ENCODE assay signal across 10 cellular contexts in the genomic region with DNA sequence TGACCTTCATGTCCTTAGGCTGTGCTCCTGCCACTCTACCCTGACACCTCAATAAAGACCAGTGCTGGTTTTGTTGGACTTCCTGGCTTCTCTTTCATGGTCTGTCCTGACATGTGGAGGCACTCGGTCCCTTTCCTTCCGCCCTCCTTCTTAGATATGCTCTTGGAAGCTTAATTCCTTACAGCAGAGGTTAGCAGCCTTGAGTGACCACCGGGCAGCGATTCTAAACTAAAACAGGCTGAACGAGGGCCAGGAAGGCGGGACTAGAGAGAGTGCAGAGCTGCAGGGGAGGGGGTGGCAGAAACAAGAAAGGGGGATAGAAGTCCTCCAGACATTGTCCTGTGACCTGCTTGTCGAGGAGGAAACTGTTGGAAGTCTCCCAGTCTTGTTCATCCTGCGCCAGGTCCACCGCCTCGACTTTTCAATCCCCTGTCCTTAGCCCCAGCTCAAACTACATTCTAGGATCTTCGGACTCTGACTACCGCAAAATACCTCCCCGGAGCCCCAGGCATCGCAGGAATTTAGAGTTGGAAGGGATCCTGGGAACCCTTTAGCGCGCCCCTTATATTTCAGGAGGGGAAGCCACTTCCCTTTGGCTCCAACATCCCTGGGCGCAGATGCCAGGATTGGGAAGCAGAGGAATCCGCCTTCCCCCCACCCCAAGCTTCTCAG. TPM values are rescaled to one million over a fixed set of nuclear protein-coding genes. Genes with fewer than 3 reads are reported as not detected.
A peak's percentile ranks its signal among the peaks of the same experiment; 100 is the strongest.
DNase-seq lines count a peak whose midpoint lies in the region; ATAC-seq, FAIRE-seq and TF ChIP-seq lines count a peak whose summit lies in the region.
"Had no signal": no experiment of that assay in that cellular context is flagged by ENCODE, and none has a peak within 500 bp of the region (broad histone marks: within the 10 kb centered on the region; RNA-seq: fewer than 3 reads in every experiment).

No MANE protein-coding gene starts in this region.

- no peak for FAIRE-seq in GM12892 (lab: Jason Lieb, UNC)

- H3K9me3 ChIP-seq in AG04450 (ENCODE audit: control insufficient read depth, insufficient read depth, low read length), result no peaks in the 10 kb centered on the region
- H3K9me3 ChIP-seq in parathyroid adenoma (ENCODE audit: control insufficient read depth, low read length), result no peaks in the 10 kb centered on the region
- no peaks in the 10 kb centered on the region for H3K9me3 ChIP-seq in PC-3 (ENCODE audit: low read length)

- no peak overlapping the region for H3K9ac ChIP-seq in parathyroid adenoma
- H3K9ac ChIP-seq in PC-3 (ENCODE audit: low read length), result no peak overlapping the region

- CTCF ChIA-PET in AG04450 (lab: Charles Lee), result interaction anchor here (1.1 kb wide), 1 partner anchor 340 kb away, joined by 3 read pairs; no protein-coding TSS in a partner anchor
- CTCF ChIA-PET in PC-3 (lab: Charles Lee), result no interaction called here

- no peak overlapping the region for H3K27ac ChIP-seq in AG04450 (ENCODE audit: low read depth, low read length)
- no peak overlapping the region for H3K27ac ChIP-seq in parathyroid adenoma
- H3K27ac ChIP-seq in PC-3 (ENCODE audit: low read length), result no peak overlapping the region

- H3K36me3 ChIP-seq in parathyroid adenoma (ENCODE audit: control insufficient read depth, insufficient read depth, low read length) (no peaks in the 10 kb centered on the region), PC-3 (ENCODE audit: low read depth, low read length) (no peaks in the 10 kb centered on the region)

- peak overlapping the region; percentile 5 for H2AFZ ChIP-seq in parathyroid adenoma
- no peak overlapping the region for H2AFZ ChIP-seq in PC-3 (ENCODE audit: low read length)

- POLR2A ChIA-PET in AG04450 (lab: Yijun Ruan, JAX), result interaction anchor here (0.9 to 1.7 kb wide), 2 partner anchors 21 to 27 kb away, joined by 4 to 10 read pairs; a partner anchor contains a TSS
- POLR2A ChIA-PET in PC-3 (lab: Charles Lee; ENCODE audit: unreplicated experiment), result no interaction called here

- no peaks in the 10 kb centered on the region for H3K9me2 ChIP-seq in PC-3 (replicated peaks; ENCODE audit: low read length)

- intact Hi-C loops in PC-3 (cut with micrococcal nuclease), result no loop called here

- peak overlapping the region; percentile 57 for H3K4me2 ChIP-seq in parathyroid adenoma (ENCODE audit: low read length)
- no peak overlapping the region for H3K4me2 ChIP-seq in PC-3 (ENCODE audit: low read length)

- H3K4me3 ChIP-seq in AG04450 (ENCODE audit: low read depth, low read length), result peak overlapping the region; percentile 45
- peak overlapping the region; percentile 9 for H3K4me3 ChIP-seq in fibroblast of villous mesenchyme (ENCODE audit: low read depth, low read length)
- no peak overlapping the region for H3K4me3 ChIP-seq in parathyroid adenoma (ENCODE audit: low read depth, low read length)
- no peak overlapping the region for H3K4me3 ChIP-seq in PC-3 (ENCODE audit: low read length)

- peaks cover 30% of the 10 kb centered on the region for H3K27me3 ChIP-seq in AG04450 (ENCODE audit: control insufficient read depth, insufficient read depth, low read length)
- H3K27me3 ChIP-seq in parathyroid adenoma (ENCODE audit: control insufficient read depth, insufficient read depth, low read length), result no peaks in the 10 kb centered on the region
- peaks cover 14% of the 10 kb centered on the region; the same call in 1 of the 2 replicates for H3K27me3 ChIP-seq in PC-3 (ENCODE audit: low read length)

- TF ChIP-seq CTCF in AG04450 (IDR thresholded peaks at IDR 0.05; ENCODE audit: low read depth, low read length), result no peak
- TF ChIP-seq CTCF in fibroblast of villous mesenchyme (IDR thresholded peaks at IDR 0.05; ENCODE audit: insufficient read depth, low read depth, low read length), result no peak
- no peak for TF ChIP-seq CTCF in parathyroid adenoma (IDR thresholded peaks at IDR 0.05)
- no peak for TF ChIP-seq CTCF in PC-3 (conservative IDR thresholded peaks at IDR 0.05; ENCODE audit: low read depth, low read length)

- no TSS peak for BruUV-seq in PC-3 (replicated peaks; lab: Mats Ljungman, UMichigan)

- H3F3A ChIP-seq in PC-3 (ENCODE audit: low read length, unreplicated experiment), result no peaks in the 10 kb centered on the region

- H3K79me2 ChIP-seq in parathyroid adenoma (no peaks in the 10 kb centered on the region), PC-3 (ENCODE audit: low read length) (no peaks in the 10 kb centered on the region)

- TF ChIP-seq POLR2A in GM12892 (IDR thresholded peaks at IDR 0.05; ENCODE audit: low read depth, low read length), result no peak

- no peak for DNase-seq in AG04450 (ENCODE audit: low read depth, low spot score)
- DNase-seq in M059J (ENCODE audit: low read depth), result peak; percentile 27
- DNase-seq in fibroblast of villous mesenchyme (ENCODE audit: low read depth), result peak; percentile 2
- DNase-seq in PC-3, result no peak
- no peak for DNase-seq in midbrain (lab: John Stamatoyannopoulos, UW)
- no peak for DNase-seq in GM12892 (ENCODE audit: insufficient read length)
- no peak for DNase-seq in stimulated activated naive CD4-positive, alpha-beta T cell (lab: John Stamatoyannopoulos, UW)
- DNase-seq: DND-41 had no signal

- ATAC-seq in PC-3, result no peak

- no peaks in the 10 kb centered on the region for H3K4me1 ChIP-seq in parathyroid adenoma
- H3K4me1 ChIP-seq in PC-3 (ENCODE audit: insufficient read depth, low read length), result no peaks in the 10 kb centered on the region

- no peaks in the 10 kb centered on the region for H4K20me1 ChIP-seq in PC-3 (ENCODE audit: low read length)

RNA-seq across cellular contexts. Expression of a gene that starts 1.2 kb away (rescaled TPM):
- not detected in 2 replicates for polyA plus RNA-seq in AG04450 (2011; rRNA removed)
- polyA minus RNA-seq in AG04450 (2011; rRNA and poly(A)+ RNA removed), result not detected in 2 replicates
- not detected in 2 replicates for total RNA-seq in M059J (2014; rRNA removed; shearing (Covaris generic))
- total RNA-seq in fibroblast of villous mesenchyme (not detected in 2 replicates), PC-3 (2014; rRNA removed) (not detected in 2 replicates)
- polyA plus RNA-seq in GM12892 (2012; ENCODE audit: missing spikeins), result not detected
- total RNA-seq: NCI-H460 had no signal

RNA-seq across cellular contexts. Expression of a gene that starts 20.7 kb away (rescaled TPM):
- polyA plus RNA-seq in AG04450 (2011; rRNA removed), result 32.2 and 38.6 TPM in 2 replicates
- polyA minus RNA-seq in AG04450 (2011; rRNA and poly(A)+ RNA removed), result 47.4 and 52.5 TPM in 2 replicates
- total RNA-seq in M059J (2014; rRNA removed; shearing (Covaris generic)), result 29.7 and 47.8 TPM in 2 replicates
- 52.2 and 56.7 TPM in 2 replicates for total RNA-seq in fibroblast of villous mesenchyme
- total RNA-seq in PC-3 (2014; rRNA removed), result 39.9 and 44.3 TPM in 2 replicates
- polyA plus RNA-seq in GM12892 (2012; ENCODE audit: missing spikeins), result 23.8 TPM

RNA-seq across cellular contexts. Expression of a gene that starts 45.9 kb away (rescaled TPM):
- not detected in 2 replicates for polyA plus RNA-seq in AG04450 (2011; rRNA removed)
- 0.18 TPM in 1 of 2 replicates, not detected in the other for polyA minus RNA-seq in AG04450 (2011; rRNA and poly(A)+ RNA removed)
- total RNA-seq in M059J (2014; rRNA removed; shearing (Covaris generic)), result 0.10 TPM in 1 of 2 replicates, not detected in the other
- total RNA-seq in fibroblast of villous mesenchyme, result under 0.01 TPM in 2 replicates
- 0.11 TPM in 1 of 2 replicates, not detected in the other for total RNA-seq in PC-3 (2014; rRNA removed)
- 0.11 TPM for polyA plus RNA-seq in GM12892 (2012; ENCODE audit: missing spikeins)
- total RNA-seq: NCI-H460 had no signal

RNA-seq across cellular contexts. Expression of a gene that starts 56.9 kb away (rescaled TPM):
- 42.4 and 63.4 TPM in 2 replicates for polyA plus RNA-seq in AG04450 (2011; rRNA removed)
- 65.9 and 76.4 TPM in 2 replicates for polyA minus RNA-seq in AG04450 (2011; rRNA and poly(A)+ RNA removed)
- 32.8 and 37.5 TPM in 2 replicates for total RNA-seq in M059J (2014; rRNA removed; shearing (Covaris generic))
- total RNA-seq in fibroblast of villous mesenchyme (121 and 153 TPM in 2 replicates), PC-3 (2014; rRNA removed) (11.2 and 12.5 TPM in 2 replicates)
- polyA plus RNA-seq in GM12892 (2012; ENCODE audit: missing spikeins), result 0.59 TPM

Comparison
In these comparisons a context has a peak if more than half of its experiments do, and no peak if none do; other contexts are left out.
1. DNase-seq: peak in M059J (single experiment) and fibroblast of villous mesenchyme (single experiment); none in AG04450 (single experiment), PC-3 (single experiment), midbrain (single experiment), GM12892 (single experiment) and stimulated activated naive CD4-positive, alpha-beta T cell (0 of 6).
2. H3K4me3 ChIP-seq: peak in AG04450 (single experiment) and fibroblast of villous mesenchyme (single experiment); none in parathyroid adenoma (single experiment) and PC-3 (single experiment).